Comparison of ENCODE assay signal across 1 cellular context in genomic region chr1:169105434-169106094, GRCh38.
A peak's percentile ranks its signal among the peaks of the same experiment; 100 is the strongest.
TF ChIP-seq lines count a peak whose summit lies in the region.

No MANE protein-coding gene starts in this region.

TF ChIP-seq in HepG2, 621 proteins besides CTCF, POLR2A, EP300 and RAD21 (continued from another document and continues in another):
- no peak for TF ChIP-seq ZNF296 (CRISPR knock-in tag; conservative IDR thresholded peaks at IDR 0.05)
- TF ChIP-seq NR2F1 (CRISPR knock-in tag; IDR thresholded peaks at IDR 0.05), result peak in 1 of 2 experiments; percentile 21; a peak in 1 of 4 replicates
- TF ChIP-seq MEF2D (CRISPR knock-in tag; IDR thresholded peaks at IDR 0.05), result 0 out of 2 replicates have a peak, but pooled peaks have one; percentile 60
- TF ChIP-seq REPIN1 (CRISPR knock-in tag; IDR thresholded peaks at IDR 0.05; ENCODE audit: borderline replicate concordance, low read depth), result peak; percentile 81; the same call in 1 of the 2 replicates
- peak; percentile 85 for TF ChIP-seq ZNF292 (CRISPR knock-in tag; IDR thresholded peaks at IDR 0.05; ENCODE audit: borderline replicate concordance, low read depth)
- TF ChIP-seq FUBP1 (CRISPR knock-in tag; IDR thresholded peaks at IDR 0.05; ENCODE audit: borderline replicate concordance), result no peak
- TF ChIP-seq ZNF362 (CRISPR knock-in tag; IDR thresholded peaks at IDR 0.05; ENCODE audit: borderline replicate concordance), result no peak
- no peak for TF ChIP-seq ISX (CRISPR knock-in tag; conservative IDR thresholded peaks at IDR 0.05)
- TF ChIP-seq ZBTB7B (CRISPR knock-in tag; IDR thresholded peaks at IDR 0.05), result peak; percentile 84
- TF ChIP-seq ZUFSP (CRISPR knock-in tag; IDR thresholded peaks at IDR 0.05; ENCODE audit: borderline replicate concordance), result no peak
- TF ChIP-seq REST (IDR thresholded peaks at IDR 0.05; ENCODE audit: borderline replicate concordance in 1 of 2, low read depth in 1 of 2, low read length in 2 of 2), result peak in 1 of 2 experiments; percentile 22; a peak in 1 of 4 replicates
- TF ChIP-seq MAFK (conservative IDR thresholded peaks at IDR 0.05 in 1 of 2, IDR thresholded peaks at IDR 0.05 in 1 of 2; ENCODE audit: low read length in 2 of 2), result no peak
- TF ChIP-seq ZNF770 (CRISPR knock-in tag; IDR thresholded peaks at IDR 0.05), result peak; percentile 95
- TF ChIP-seq ZNF777 (CRISPR knock-in tag; IDR thresholded peaks at IDR 0.05), result peak; percentile 68
- no peak for TF ChIP-seq GTF3A (CRISPR knock-in tag; conservative IDR thresholded peaks at IDR 0.05)
- TF ChIP-seq SMAD1 (CRISPR knock-in tag; IDR thresholded peaks at IDR 0.05; ENCODE audit: borderline replicate concordance, low read depth), result peak; percentile 72; the same call in 1 of the 2 replicates
- no peak for TF ChIP-seq ZBTB8A (CRISPR knock-in tag; IDR thresholded peaks at IDR 0.05; ENCODE audit: borderline replicate concordance, low read depth)
- no peak for TF ChIP-seq FOXK2 (IDR thresholded peaks at IDR 0.05)
- peak; percentile 79 for TF ChIP-seq FOXP4 (CRISPR knock-in tag; IDR thresholded peaks at IDR 0.05)
- TF ChIP-seq HNRNPK (IDR thresholded peaks at IDR 0.05; ENCODE audit: low read depth, low read length, poor library complexity, severe bottlenecking), result no peak
- TF ChIP-seq ZNF3 (CRISPR knock-in tag; IDR thresholded peaks at IDR 0.05), result no peak
- peak; percentile 46; the same call in 1 of the 2 replicates for TF ChIP-seq THAP7 (CRISPR knock-in tag; IDR thresholded peaks at IDR 0.05)
- peak; percentile 86; the same call in 1 of the 2 replicates for TF ChIP-seq ZNF784 (CRISPR knock-in tag; IDR thresholded peaks at IDR 0.05; ENCODE audit: borderline replicate concordance)
- no peak for TF ChIP-seq CAMTA2 (CRISPR knock-in tag; IDR thresholded peaks at IDR 0.05; ENCODE audit: borderline replicate concordance)
- TF ChIP-seq GZF1 (CRISPR knock-in tag; IDR thresholded peaks at IDR 0.05), result 0 out of 2 replicates have a peak, but pooled peaks have one; percentile 21
- no peak for TF ChIP-seq MED8 (CRISPR knock-in tag; IDR thresholded peaks at IDR 0.05; ENCODE audit: insufficient replicate concordance)
- peak; percentile 80 for TF ChIP-seq SPEN (CRISPR knock-in tag; IDR thresholded peaks at IDR 0.05; ENCODE audit: low read depth)
- no peak for TF ChIP-seq KLF11 (CRISPR knock-in tag; IDR thresholded peaks at IDR 0.05)
- no peak for TF ChIP-seq ZNF569 (CRISPR knock-in tag; IDR thresholded peaks at IDR 0.05; ENCODE audit: borderline replicate concordance)
- peak; percentile 19; the same call in 1 of the 2 replicates for TF ChIP-seq ZNF276 (CRISPR knock-in tag; IDR thresholded peaks at IDR 0.05; ENCODE audit: low read depth)
- peak; percentile 83 for TF ChIP-seq ARID5B (CRISPR knock-in tag; IDR thresholded peaks at IDR 0.05)
- TF ChIP-seq ZNF260 (CRISPR knock-in tag; IDR thresholded peaks at IDR 0.05; ENCODE audit: borderline replicate concordance, low read depth), result no peak
- no peak for TF ChIP-seq ZNF337 (CRISPR knock-in tag; IDR thresholded peaks at IDR 0.05; ENCODE audit: borderline replicate concordance, low read depth)
- TF ChIP-seq ZNF143 (CRISPR knock-in tag; IDR thresholded peaks at IDR 0.05), result peak; percentile 36; the same call in 1 of the 2 replicates
- peak; percentile 54; the same call in 1 of the 2 replicates for TF ChIP-seq FOXO1 (CRISPR knock-in tag; IDR thresholded peaks at IDR 0.05)
